Comparison of ENCODE assay signal across 8 cellular contexts in genomic region chr2:74548919-74549684, GRCh38. TPM values are rescaled to one million over a fixed set of nuclear protein-coding genes. Genes with fewer than 3 reads are reported as not detected.
DNase-seq lines count a peak whose midpoint lies in the region.

No MANE protein-coding gene starts in this region.

- no peak overlapping the region for H3K27ac Mint-ChIP-seq in T-helper 2 cell treated with Interferon-gamma antibody and Interleukin-4, amounts not matched to agents 5 μg/mL and 100 μg/mL, for 36 hours

- H3K36me3 ChIP-seq in mucosa of stomach (ENCODE audit: control insufficient read depth, insufficient read depth, low read length) = no peaks in the 10 kb centered on the region

- H3K9me3 Mint-ChIP-seq in T-helper 2 cell treated with Interferon-gamma antibody and Interleukin-4, amounts not matched to agents 5 μg/mL and 100 μg/mL, for 36 hours = no peaks in the 10 kb centered on the region

- peaks cover 26% of the 10 kb centered on the region for H3K4me1 Mint-ChIP-seq in T-helper 2 cell treated with Interferon-gamma antibody and Interleukin-4, amounts not matched to agents 5 μg/mL and 100 μg/mL, for 36 hours (ENCODE audit: low read depth)

- H3K27me3 Mint-ChIP-seq in T-helper 2 cell treated with Interferon-gamma antibody and Interleukin-4, amounts not matched to agents 5 μg/mL and 100 μg/mL, for 36 hours (ENCODE audit: low read depth) = peaks cover 21% of the 10 kb centered on the region

- no peaks in the 10 kb centered on the region for H3K9me3 ChIP-seq in mucosa of stomach (ENCODE audit: control insufficient read depth, low read length)

- H3K27me3 ChIP-seq in mucosa of stomach (ENCODE audit: control insufficient read depth, insufficient read depth, low read length) = peaks cover 8% of the 10 kb centered on the region

- peak overlapping the region; percentile 71 for H3K4me3 Mint-ChIP-seq in T-helper 2 cell treated with Interferon-gamma antibody and Interleukin-4, amounts not matched to agents 5 μg/mL and 100 μg/mL, for 36 hours

- no peaks in the 10 kb centered on the region for H3K36me3 Mint-ChIP-seq in T-helper 2 cell treated with Interferon-gamma antibody and Interleukin-4, amounts not matched to agents 5 μg/mL and 100 μg/mL, for 36 hours (ENCODE audit: low read depth)

- H3K4me1 ChIP-seq in mucosa of stomach (ENCODE audit: control insufficient read depth, insufficient read depth, low read length) = peaks cover 11% of the 10 kb centered on the region

- H3K9ac ChIP-seq in mucosa of stomach (ENCODE audit: low read length) = peak overlapping the region; percentile 67

- DNase-seq in T-helper 2 cell treated with Interferon-gamma antibody and Interleukin-4, amounts not matched to agents 5 μg/mL and 100 μg/mL, for 36 hours (ENCODE audit: low spot score) = peak; percentile 69
- DNase-seq in T-helper 2 cell (no peak), HT-29 (ENCODE audit: low spot score) (peak; percentile 41), SW480 (ENCODE audit: low spot score) (peak; percentile 79), epidermal melanocyte (ENCODE audit: insufficient read length, low spot score) (peak; percentile 57)
- no peak for DNase-seq in NK-92 treated with Interleukin-12 subunit alpha and Interleukin-12 subunit beta, amount 100 ng/mL, for 24 hours (lab: John Stamatoyannopoulos, UW)
- no peak for DNase-seq in central memory CD4-positive, alpha-beta T cell

- H3K4me3 ChIP-seq in mucosa of stomach (ENCODE audit: low read length) = peak overlapping the region; percentile 57

RNA-seq across cellular contexts. Expression of gene LOXL3, which starts 4.6 kb away (rescaled TPM):
- total RNA-seq in HT-29 (2014; rRNA removed; shearing (Covaris generic)) = 0.74 and 2.2 TPM in 2 replicates

RNA-seq across cellular contexts. Expression of gene DOK1, which starts 5.4 kb away (rescaled TPM):
- total RNA-seq in HT-29 (2014; rRNA removed; shearing (Covaris generic)) = 17.9 and 18.3 TPM in 2 replicates

RNA-seq across cellular contexts. Expression of gene HTRA2, which starts 19.4 kb away (rescaled TPM):
- total RNA-seq in HT-29 (2014; rRNA removed; shearing (Covaris generic)) = 44.7 and 49.2 TPM in 2 replicates

RNA-seq across cellular contexts. Expression of gene AUP1, which starts 19.6 kb away (rescaled TPM):
- 222 and 224 TPM in 2 replicates for total RNA-seq in HT-29 (2014; rRNA removed; shearing (Covaris generic))

RNA-seq across cellular contexts. Expression of gene DQX1, which starts 23.1 kb away (rescaled TPM):
- 0.47 and 1.3 TPM in 2 replicates for total RNA-seq in HT-29 (2014; rRNA removed; shearing (Covaris generic))

Comparison
In these comparisons a context has a peak if more than half of its experiments do, and no peak if none do; other contexts are left out.
1. DNase-seq: peak in T-helper 2 cell treated with Interferon-gamma antibody and Interleukin-4, amounts not matched to agents 5 μg/mL and 100 μg/mL, for 36 hours (single experiment), HT-29 (single experiment), SW480 (single experiment) and epidermal melanocyte (single experiment); none in T-helper 2 cell (0 of 5), NK-92 treated with Interleukin-12 subunit alpha and Interleukin-12 subunit beta, amount 100 ng/mL, for 24 hours (single experiment) and central memory CD4-positive, alpha-beta T cell (single experiment).